ENCODE assay signal across 15 cellular contexts in genomic region chr2:8380026-8380425, GRCh38.
DNase-seq lines count a peak whose midpoint lies in the region; ATAC-seq, FAIRE-seq and TF ChIP-seq lines count a peak whose summit lies in the region.
"Had no signal": no experiment of that assay in that cellular context is flagged by ENCODE, and none has a peak within 500 bp of the region (broad histone marks: within the 10 kb centered on the region; RNA-seq: fewer than 3 reads in every experiment).

No MANE protein-coding gene starts in this region.

- H3K4me3 ChIP-seq in osteoblast (ENCODE audit: insufficient read depth, low read length) = no peak overlapping the region
- H3K4me3 ChIP-seq: neural progenitor cell had no signal

- peak overlapping the region; percentile 97 for H3K27ac Mint-ChIP-seq in activated T-helper 17 cell treated with anti-CD3 and anti-CD28 coated beads, Interleukin-2, amount 50 U/mL, for 72 hours
- peak overlapping the region; percentile 90 for H3K27ac Mint-ChIP-seq in nephron progenitor cell
- H3K27ac Mint-ChIP-seq: activated naive CD4-positive, alpha-beta T cell treated with anti-CD3 and anti-CD28 coated beads, Interleukin-2, amount 50 U/mL, for 24 hours; neural progenitor cell; T-cell had no signal

- H3K36me3 ChIP-seq in osteoblast (ENCODE audit: insufficient read depth, low read length) = no peaks in the 10 kb centered on the region
- H3K36me3 ChIP-seq: neural progenitor cell had no signal

- no peak for DNase-seq in GM12891 (ENCODE audit: insufficient read length, low spot score)
- DNase-seq in nephron progenitor cell = no peak
- no peak for DNase-seq in NCI-H226
- DNase-seq in osteoblast (ENCODE audit: insufficient read length, low spot score, missing footprints) = no peak
- no peak for DNase-seq in NCI-H1092 treated with DMSO at 0.1 percent for 48 hours (lab: John Stamatoyannopoulos, UW)
- DNase-seq: activated CD4-positive, alpha-beta T cell treated with anti-CD3 and anti-CD28 coated beads, Interleukin-2, amount 50 U/mL, for 1 hour; T-cell had no signal

- no peaks in the 10 kb centered on the region for H3K79me2 ChIP-seq in osteoblast (ENCODE audit: insufficient read depth, low read length)

- no peaks in the 10 kb centered on the region for H3K27me3 ChIP-seq in osteoblast (ENCODE audit: insufficient read depth, low read length)
- H3K27me3 ChIP-seq: neural progenitor cell had no signal

- FAIRE-seq in GM12891 (lab: Jason Lieb, UNC) = no peak
- FAIRE-seq: HTR-8/SVneo, islet of Langerhans had no signal

- no peak overlapping the region for H2AFZ ChIP-seq in osteoblast (ENCODE audit: low read length)
- H2AFZ ChIP-seq: neural progenitor cell had no signal

- TF ChIP-seq CTCF in nephron progenitor cell (IDR thresholded peaks at IDR 0.05) = no peak
- TF ChIP-seq CTCF in osteoblast (IDR thresholded peaks at IDR 0.05; ENCODE audit: extremely low read depth, low read depth, low read length) = no peak

- no peak for TF ChIP-seq POLR2A in GM12891 (IDR thresholded peaks at IDR 0.05; ENCODE audit: low read depth, low read length)

- no peak overlapping the region for H3K4me2 ChIP-seq in osteoblast (ENCODE audit: insufficient read depth, low read length)
- H3K4me2 ChIP-seq: neural progenitor cell had no signal

- peaks cover 57% of the 10 kb centered on the region for H3K4me1 Mint-ChIP-seq in activated T-helper 17 cell treated with anti-CD3 and anti-CD28 coated beads, Interleukin-2, amount 50 U/mL, for 72 hours
- H3K4me1 Mint-ChIP-seq in nephron progenitor cell = peaks cover 21% of the 10 kb centered on the region

- H3K9me3 Mint-ChIP-seq in activated T-helper 17 cell treated with anti-CD3 and anti-CD28 coated beads, Interleukin-2, amount 50 U/mL, for 72 hours = no peaks in the 10 kb centered on the region
- H3K9me3 Mint-ChIP-seq in nephron progenitor cell = no peaks in the 10 kb centered on the region
- H3K9me3 Mint-ChIP-seq: activated naive CD4-positive, alpha-beta T cell treated with anti-CD3 and anti-CD28 coated beads, Interleukin-2, amount 50 U/mL, for 24 hours; neural progenitor cell; T-cell had no signal

- ATAC-seq in HG02610 (IDR thresholded peaks at IDR 0.05; ENCODE audit: unreplicated experiment) (peak; percentile 24), GM18870 (IDR thresholded peaks at IDR 0.05; ENCODE audit: unreplicated experiment) (no peak)
- ATAC-seq in activated T-helper 17 cell treated with anti-CD3 and anti-CD28 coated beads, Interleukin-2, amount 50 U/mL, for 72 hours (replicated peaks) = no peak
- ATAC-seq: T-cell had no signal

- H3K27me3 Mint-ChIP-seq in activated T-helper 17 cell treated with anti-CD3 and anti-CD28 coated beads, Interleukin-2, amount 50 U/mL, for 72 hours = no peaks in the 10 kb centered on the region
- peaks cover 4% of the 10 kb centered on the region for H3K27me3 Mint-ChIP-seq in nephron progenitor cell (ENCODE audit: low read depth, poor library complexity)
- H3K27me3 Mint-ChIP-seq: T-cell had no signal

- H3K9me3 ChIP-seq in osteoblast (ENCODE audit: low read depth, low read length) = no peaks in the 10 kb centered on the region

- no peaks in the 10 kb centered on the region for H4K20me1 ChIP-seq in osteoblast (ENCODE audit: insufficient read depth, low read length)

- H3K4me1 ChIP-seq in osteoblast (ENCODE audit: insufficient read depth, low read length) = no peaks in the 10 kb centered on the region
- H3K4me1 ChIP-seq: neural progenitor cell had no signal

- peaks cover 57% of the 10 kb centered on the region for H3K36me3 Mint-ChIP-seq in activated T-helper 17 cell treated with anti-CD3 and anti-CD28 coated beads, Interleukin-2, amount 50 U/mL, for 72 hours (ENCODE audit: low read depth)
- no peaks in the 10 kb centered on the region for H3K36me3 Mint-ChIP-seq in nephron progenitor cell (ENCODE audit: low read depth)
- H3K36me3 Mint-ChIP-seq: activated naive CD4-positive, alpha-beta T cell treated with anti-CD3 and anti-CD28 coated beads, Interleukin-2, amount 50 U/mL, for 24 hours; neural progenitor cell; T-cell had no signal

- H3K27ac ChIP-seq in osteoblast (ENCODE audit: low read depth, low read length) = no peak overlapping the region
- H3K27ac ChIP-seq: C4-2B, neural progenitor cell had no signal

- peak overlapping the region; percentile 78 for H3K4me3 Mint-ChIP-seq in activated T-helper 17 cell treated with anti-CD3 and anti-CD28 coated beads, Interleukin-2, amount 50 U/mL, for 72 hours
- H3K4me3 Mint-ChIP-seq in nephron progenitor cell = no peak overlapping the region
- H3K4me3 Mint-ChIP-seq: activated naive CD4-positive, alpha-beta T cell treated with anti-CD3 and anti-CD28 coated beads, Interleukin-2, amount 50 U/mL, for 24 hours; neural progenitor cell; T-cell had no signal

TF ChIP-seq in GM12891, 5 proteins besides CTCF, POLR2A, EP300 and RAD21:
- TF ChIP-seq SPI1 (IDR thresholded peaks at IDR 0.05; ENCODE audit: low read depth, low read length) (0 out of 2 replicates have a peak, but pooled peaks have one; percentile 0), POU2F2 (IDR thresholded peaks at IDR 0.05; ENCODE audit: low read depth, low read length) (no peak), TAF1 (IDR thresholded peaks at IDR 0.05; ENCODE audit: low read depth, low read length) (no peak)
